Comparison of ENCODE assay signal across 20 cellular contexts in genomic region chr11:133901999-133902398, GRCh38. TPM values are rescaled to one million over a fixed set of nuclear protein-coding genes. Genes with fewer than 3 reads are reported as not detected.
DNase-seq lines count a peak whose midpoint lies in the region; ATAC-seq, FAIRE-seq and TF ChIP-seq lines count a peak whose summit lies in the region.
"Had no signal": no experiment of that assay in that cellular context is flagged by ENCODE, and none has a peak within 500 bp of the region (broad histone marks: within the 10 kb centered on the region; RNA-seq: fewer than 3 reads in every experiment).

No MANE protein-coding gene starts in this region.

- H3K36me3 Mint-ChIP-seq in astrocyte (ENCODE audit: low read depth, unreplicated experiment): peaks cover 17% of the 10 kb centered on the region
- no peaks in the 10 kb centered on the region for H3K36me3 Mint-ChIP-seq in type B pancreatic cell

- H3K79me2 ChIP-seq in HepG2 (ENCODE audit: insufficient read depth, low read length) (no peaks in the 10 kb centered on the region), astrocyte (ENCODE audit: insufficient read depth, low read length) (no peaks in the 10 kb centered on the region)

- H3K4me1 Mint-ChIP-seq in astrocyte (ENCODE audit: low read depth, unreplicated experiment): no peaks in the 10 kb centered on the region
- peaks cover 3% of the 10 kb centered on the region for H3K4me1 Mint-ChIP-seq in type B pancreatic cell (ENCODE audit: unreplicated experiment)

- H3K27ac Mint-ChIP-seq in astrocyte (ENCODE audit: unreplicated experiment) (no peak overlapping the region), type B pancreatic cell (no peak overlapping the region)

- 45% methylated on average over 3 of the region's 3 CpGs for WGBS in HepG2 (ENCODE audit: low lambda C conversion rate)
- 90% methylated on average over 3 of the region's 3 CpGs for WGBS in right lobe of liver (ENCODE audit: insufficient coverage, low coverage, low lambda C conversion rate, missing lambda C conversion rate)
- WGBS in thyroid gland, 2 donors: 96% methylated on average over 3 of the region's 3 CpGs

- ATAC-seq in HepG2 (no peak), right lobe of liver (no peak), GM21825 (IDR thresholded peaks at IDR 0.05; ENCODE audit: unreplicated experiment) (no peak)

- intact Hi-C loops in HepG2 (cut with micrococcal nuclease; ENCODE audit: unreplicated experiment): no loop called here
- intact Hi-C loops in right lobe of liver (cut with DNase I): no loop called here
- intact Hi-C loops in thyroid gland (cut with DNase I): no loop called here

- DNase-seq in HepG2 (ENCODE audit: low spot score): no peak
- DNase-seq in right lobe of liver: no peak
- no peak for DNase-seq in astrocyte (ENCODE audit: low read depth)
- peak; percentile 18 for DNase-seq in type B pancreatic cell (ENCODE audit: extremely low spot score, unreplicated experiment)
- DNase-seq in thyroid gland: no peak
- no peak for DNase-seq in NCI-H69 (lab: John Stamatoyannopoulos, UW)
- DNase-seq: C1 segment of cervical spinal cord, HCEC 1CT, KBM-7, NCI-H1105 treated with DMSO at 0.1 percent for 48 hours, NCI-H1694, NCI-H2107, NCI-H510A, NCI-H774, RPMI8226, SHP77 treated with DMSO at 0.1 percent for 48 hours, SK-N-SH had no signal

- H3K4me2 ChIP-seq in HepG2 (ENCODE audit: low read depth, low read length): no peak overlapping the region
- no peak overlapping the region for H3K4me2 ChIP-seq in astrocyte (ENCODE audit: low read length)
- H3K4me2 ChIP-seq: SK-N-SH had no signal

- no peak for TF ChIP-seq RAD21 in HepG2 (CRISPR knock-in tag; IDR thresholded peaks at IDR 0.05)

- no peaks in the 10 kb centered on the region for H3K36me3 ChIP-seq in HepG2 (replicated peaks in 1 of 2; ENCODE audit: control insufficient read depth in 1 of 2, insufficient read depth in 2 of 2, low read length in 2 of 2)
- no peaks in the 10 kb centered on the region for H3K36me3 ChIP-seq in right lobe of liver
- H3K36me3 ChIP-seq in astrocyte (ENCODE audit: insufficient read depth, low read length): no peaks in the 10 kb centered on the region
- peaks cover 43% of the 10 kb centered on the region for H3K36me3 ChIP-seq in muscle layer of colon (ENCODE audit: insufficient read depth, low read length)
- no peaks in the 10 kb centered on the region for H3K36me3 ChIP-seq in thyroid gland

- TF ChIP-seq EP300 in HepG2 (IDR thresholded peaks at IDR 0.05; ENCODE audit: low read depth in 2 of 2, low read length in 2 of 2): no peak
- TF ChIP-seq EP300 in HepG2 (CRISPR knock-in tag; IDR thresholded peaks at IDR 0.05; ENCODE audit: borderline replicate concordance): no peak

- TF ChIP-seq POLR2A in HepG2 (IDR thresholded peaks at IDR 0.05; ENCODE audit: insufficient read depth in 1 of 2, low read depth in 2 of 2, low read length in 2 of 2) (no peak), right lobe of liver (IDR thresholded peaks at IDR 0.05) (no peak), thyroid gland (IDR thresholded peaks at IDR 0.05) (no peak)

- TF ChIP-seq CTCF in HepG2 (CRISPR knock-in tag; IDR thresholded peaks at IDR 0.05): no peak
- no peak for TF ChIP-seq CTCF in right lobe of liver (IDR thresholded peaks at IDR 0.05)
- no peak for TF ChIP-seq CTCF in astrocyte (IDR thresholded peaks at IDR 0.05; ENCODE audit: insufficient read depth, low read depth, low read length)
- no peak for TF ChIP-seq CTCF in type B pancreatic cell (conservative IDR thresholded peaks at IDR 0.05)
- TF ChIP-seq CTCF in thyroid gland (IDR thresholded peaks at IDR 0.05): no peak

- no peaks in the 10 kb centered on the region for H3K4me1 ChIP-seq in HepG2 (ENCODE audit: insufficient read depth, low read length)
- H3K4me1 ChIP-seq in right lobe of liver: no peaks in the 10 kb centered on the region
- no peaks in the 10 kb centered on the region for H3K4me1 ChIP-seq in astrocyte (ENCODE audit: insufficient read depth, low read length)
- H3K4me1 ChIP-seq in muscle layer of colon (ENCODE audit: insufficient read depth, low read length): no peaks in the 10 kb centered on the region
- no peaks in the 10 kb centered on the region for H3K4me1 ChIP-seq in thyroid gland

- H2AFZ ChIP-seq in HepG2 (ENCODE audit: low read length) (no peak overlapping the region), astrocyte (ENCODE audit: low read depth, low read length) (no peak overlapping the region)

- H3K9me3 Mint-ChIP-seq in astrocyte (ENCODE audit: unreplicated experiment) (peaks cover 2% of the 10 kb centered on the region), type B pancreatic cell (no peaks in the 10 kb centered on the region)

- H3K4me3 ChIP-seq in HepG2 (replicated peaks in 1 of 3; ENCODE audit: insufficient read depth in 1 of 3, low read depth in 2 of 3, low read length in 3 of 3) (no peak overlapping the region), right lobe of liver (no peak overlapping the region), astrocyte (ENCODE audit: insufficient read depth, low read depth, low read length) (no peak overlapping the region), muscle layer of colon (ENCODE audit: low read depth in 1 of 2, low read length in 2 of 2) (no peak overlapping the region), thyroid gland (replicated peaks in 1 of 3) (no peak overlapping the region)

- H3K27me3 Mint-ChIP-seq in astrocyte (ENCODE audit: low read depth, unreplicated experiment): no peaks in the 10 kb centered on the region
- no peaks in the 10 kb centered on the region for H3K27me3 Mint-ChIP-seq in type B pancreatic cell

- H4K20me1 ChIP-seq in HepG2 (ENCODE audit: insufficient read depth, low read length): no peaks in the 10 kb centered on the region
- no peaks in the 10 kb centered on the region for H4K20me1 ChIP-seq in astrocyte (ENCODE audit: insufficient read depth, low read length)

- BruUV-seq in HepG2 (replicated peaks; lab: Mats Ljungman, UMichigan): no TSS peak

- H3K4me3 Mint-ChIP-seq in astrocyte (ENCODE audit: unreplicated experiment) (no peak overlapping the region), type B pancreatic cell (no peak overlapping the region)

- peaks cover 1 to 8% of the 10 kb centered on the region in 2 experiments; a peak in 2 of 5 replicates for H3K27me3 ChIP-seq in HepG2 (ENCODE audit: control insufficient read depth in 1 of 2, insufficient read depth in 2 of 2, low read length in 2 of 2)
- no peaks in the 10 kb centered on the region for H3K27me3 ChIP-seq in right lobe of liver
- no peaks in the 10 kb centered on the region for H3K27me3 ChIP-seq in astrocyte (ENCODE audit: insufficient read depth, low read length)
- no peaks in the 10 kb centered on the region for H3K27me3 ChIP-seq in muscle layer of colon (ENCODE audit: control insufficient read depth in 1 of 2, insufficient read depth in 2 of 2, low read length in 2 of 2)
- H3K27me3 ChIP-seq in thyroid gland: no peaks in the 10 kb centered on the region

- CTCF ChIA-PET in HepG2 (lab: Yijun Ruan, JAX; ENCODE audit: low intra/inter-chr PET ratio, low total read pairs): no interaction called here

- POLR2A ChIA-PET in HepG2 (lab: Yijun Ruan, JAX): no interaction called here

- FAIRE-seq in HepG2 (lab: Jason Lieb, UNC) (peak; percentile 53), astrocyte (lab: Jason Lieb, UNC) (peak; percentile 76)
- FAIRE-seq: D721Med had no signal

- H3K9me3 ChIP-seq in HepG2 (ENCODE audit: low read length) (no peaks in the 10 kb centered on the region), right lobe of liver (no peaks in the 10 kb centered on the region), astrocyte (ENCODE audit: insufficient read depth, low read depth, low read length) (no peaks in the 10 kb centered on the region), muscle layer of colon (ENCODE audit: low read length) (no peaks in the 10 kb centered on the region), thyroid gland (no peaks in the 10 kb centered on the region)
- H3K9me3 ChIP-seq: SK-N-SH had no signal

- H3K9ac ChIP-seq in HepG2 (ENCODE audit: insufficient read depth, low read depth, low read length) (no peak overlapping the region), astrocyte (ENCODE audit: low read length) (no peak overlapping the region), muscle layer of colon (ENCODE audit: low read length) (peak overlapping the region; percentile 10)
- H3K9ac ChIP-seq: SK-N-SH had no signal

- in situ Hi-C loops in HepG2 (cut with HindIII; ENCODE audit: extremely low pct_ligation_motif_present, low pct_unique_long_range_greater_than_20kb): no loop called here

- H3K27ac ChIP-seq in HepG2 (ENCODE audit: extremely low read length, insufficient read depth, low read length): no peak overlapping the region
- no peak overlapping the region for H3K27ac ChIP-seq in right lobe of liver
- H3K27ac ChIP-seq in astrocyte (ENCODE audit: low read depth, low read length): no peak overlapping the region
- H3K27ac ChIP-seq in muscle layer of colon (ENCODE audit: low read depth, low read length): no peak overlapping the region
- H3K27ac ChIP-seq in thyroid gland: no peak overlapping the region

RNA-seq across cellular contexts. Expression of gene IGSF9B, which starts 54.8 kb away (rescaled TPM):
- total RNA-seq in HepG2 (2016; rRNA removed; fragmentation: Illumina TruSeq; extraction: Trizol) (not detected in 2 replicates), right lobe of liver (under 1 TPM in 2 of 6 experiments, not detected in 4; 0.15 to 0.23 TPM), astrocyte (13.1 and 16.7 TPM in 2 replicates), type B pancreatic cell (ENCODE audit: low replicate concordance) (6.6 and 10.6 TPM in 2 replicates), thyroid gland (10 to 100 TPM in 3 of 4 donors, 1 to 10 TPM in 1; 9.7 to 36.5 (median 13.8) TPM)
- not detected in 2 replicates for total RNA-seq in HepG2 (2016; cell fraction: cytosol; rRNA removed; fragmentation: Illumina TruSeq; extraction: Trizol; ENCODE audit: low read depth)
- total RNA-seq in HepG2 (2016; cell fraction: insoluble cytoplasmic fraction; rRNA removed; fragmentation: Illumina TruSeq; extraction: Trizol): not detected in 2 replicates
- total RNA-seq in HepG2 (2016; cell fraction: membrane; rRNA removed; fragmentation: Illumina TruSeq; extraction: Trizol): 0.09 TPM in 1 of 2 replicates, not detected in the other
- total RNA-seq in HepG2 (2016; cell fraction: nucleus; rRNA removed; fragmentation: Illumina TruSeq; extraction: Trizol): not detected in 2 replicates
- polyA plus RNA-seq in HepG2 (2011; rRNA removed): not detected in 2 replicates
- polyA plus RNA-seq in HepG2 (2011; cell fraction: cytosol; rRNA removed): not detected in 2 replicates
- 0.19 and 0.21 TPM in 2 replicates for polyA plus RNA-seq in HepG2 (2011; cell fraction: nucleus; rRNA removed)
- polyA plus RNA-seq in HepG2 (2012): not detected in 2 replicates
- not detected in 2 replicates for polyA plus RNA-seq in HepG2 (2016; cell fraction: cytosol; fragmentation: Illumina TruSeq; extraction: Trizol; ENCODE audit: low read depth)
- not detected in 2 replicates for polyA plus RNA-seq in HepG2 (2016; cell fraction: insoluble cytoplasmic fraction; fragmentation: Illumina TruSeq; extraction: Trizol; ENCODE audit: low read depth)
- polyA plus RNA-seq in HepG2 (2016; cell fraction: membrane; fragmentation: Illumina TruSeq; extraction: Trizol; ENCODE audit: low read depth): not detected in 2 replicates
- not detected in 2 replicates for polyA plus RNA-seq in HepG2 (2016; cell fraction: nucleus; fragmentation: Illumina TruSeq; extraction: Trizol; ENCODE audit: insufficient read depth, low read depth)
- not detected in 2 replicates for polyA minus RNA-seq in HepG2 (2011; rRNA and poly(A)+ RNA removed; ENCODE audit: low replicate concordance)
- polyA minus RNA-seq in HepG2 (2011; cell fraction: cytosol; rRNA and poly(A)+ RNA removed): not detected in 2 replicates
- not detected in 2 replicates for polyA minus RNA-seq in HepG2 (2011; cell fraction: nucleus; rRNA and poly(A)+ RNA removed)

RNA-seq across cellular contexts. Expression of gene SPATA19, which starts 56.7 kb away (rescaled TPM):
- total RNA-seq in HepG2 (2016; rRNA removed; fragmentation: Illumina TruSeq; extraction: Trizol) (not detected in 2 replicates), right lobe of liver (not detected), astrocyte (not detected in 2 replicates), type B pancreatic cell (ENCODE audit: low replicate concordance) (not detected in 2 replicates), thyroid gland (under 1 TPM in 1 of 4 donors, not detected in 3; 0.94 TPM)
- not detected in 2 replicates for total RNA-seq in HepG2 (2016; cell fraction: cytosol; rRNA removed; fragmentation: Illumina TruSeq; extraction: Trizol; ENCODE audit: low read depth)
- total RNA-seq in HepG2 (2016; cell fraction: insoluble cytoplasmic fraction; rRNA removed; fragmentation: Illumina TruSeq; extraction: Trizol): not detected in 2 replicates
- not detected in 2 replicates for total RNA-seq in HepG2 (2016; cell fraction: membrane; rRNA removed; fragmentation: Illumina TruSeq; extraction: Trizol)
- total RNA-seq in HepG2 (2016; cell fraction: nucleus; rRNA removed; fragmentation: Illumina TruSeq; extraction: Trizol): not detected in 2 replicates
- not detected in 2 replicates for polyA plus RNA-seq in HepG2 (2011; rRNA removed)
- polyA plus RNA-seq in HepG2 (2011; cell fraction: cytosol; rRNA removed): not detected in 2 replicates
- not detected in 2 replicates for polyA plus RNA-seq in HepG2 (2011; cell fraction: nucleus; rRNA removed)
- polyA plus RNA-seq in HepG2 (2012): not detected in 2 replicates
- polyA plus RNA-seq in HepG2 (2016; cell fraction: cytosol; fragmentation: Illumina TruSeq; extraction: Trizol; ENCODE audit: low read depth): not detected in 2 replicates
- not detected in 2 replicates for polyA plus RNA-seq in HepG2 (2016; cell fraction: insoluble cytoplasmic fraction; fragmentation: Illumina TruSeq; extraction: Trizol; ENCODE audit: low read depth)
- polyA plus RNA-seq in HepG2 (2016; cell fraction: membrane; fragmentation: Illumina TruSeq; extraction: Trizol; ENCODE audit: low read depth): not detected in 2 replicates
- polyA plus RNA-seq in HepG2 (2016; cell fraction: nucleus; fragmentation: Illumina TruSeq; extraction: Trizol; ENCODE audit: insufficient read depth, low read depth): not detected in 2 replicates
- not detected in 2 replicates for polyA minus RNA-seq in HepG2 (2011; rRNA and poly(A)+ RNA removed; ENCODE audit: low replicate concordance)
- not detected in 2 replicates for polyA minus RNA-seq in HepG2 (2011; cell fraction: cytosol; rRNA and poly(A)+ RNA removed)
- not detected in 2 replicates for polyA minus RNA-seq in HepG2 (2011; cell fraction: nucleus; rRNA and poly(A)+ RNA removed)
- polyA plus RNA-seq: SK-N-SH had no signal
